Comparison of ENCODE assay signal across 8 cellular contexts in the genomic region with DNA sequence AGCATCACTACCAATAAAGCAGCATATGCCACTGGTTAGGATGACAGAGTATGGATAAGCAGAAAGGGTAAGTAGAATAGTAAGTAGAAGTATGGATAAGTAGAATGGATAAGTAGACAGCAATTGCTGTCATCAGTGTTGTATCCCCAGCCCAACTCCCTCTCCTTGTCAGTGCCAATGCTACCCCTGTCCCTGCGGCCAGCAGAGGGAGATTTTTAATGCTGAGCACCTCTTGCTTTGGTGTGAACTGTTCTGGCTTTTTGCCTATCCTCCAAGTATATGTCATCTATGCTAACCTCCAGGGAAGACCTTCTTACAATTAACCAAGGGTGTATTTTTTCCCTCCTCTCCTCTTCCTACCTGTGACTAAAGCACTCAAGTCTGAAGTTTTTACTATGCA.
DNase-seq lines count a peak whose midpoint lies in the region; ATAC-seq, FAIRE-seq and TF ChIP-seq lines count a peak whose summit lies in the region.

No MANE protein-coding gene starts in this region.

- H3K27me3 Mint-ChIP-seq in osteocyte (ENCODE audit: unreplicated experiment): no peaks in the 10 kb centered on the region

- no peaks in the 10 kb centered on the region for H3K9me3 ChIP-seq in SJCRH30 (replicated peaks)

- no peak for FAIRE-seq in frontal cortex (lab: Jason Lieb, UNC)

- peaks cover 5% of the 10 kb centered on the region for H3K9me3 Mint-ChIP-seq in stimulated activated effector memory CD8-positive, alpha-beta T cell treated with anti-CD3 and anti-CD28 coated beads, Interleukin-12 subunit alpha, Interleukin-12 subunit beta, amount 100 ng/mL, for 72 hours
- H3K9me3 Mint-ChIP-seq in osteocyte (ENCODE audit: unreplicated experiment): peaks cover 6% of the 10 kb centered on the region

- H3K27ac ChIP-seq in SJCRH30: no peak overlapping the region

- no peak overlapping the region for H3K4me3 ChIP-seq in SJCRH30

- H3K36me3 ChIP-seq in SJCRH30: no peaks in the 10 kb centered on the region

- TF ChIP-seq CTCF in osteocyte (IDR thresholded peaks at IDR 0.05): no peak

- 0 out of 2 replicates have a peak, but pooled peaks cover 4% of the 10 kb centered on the region for H3K4me1 ChIP-seq in SJCRH30

- ATAC-seq in HG02885 (IDR thresholded peaks at IDR 0.05; ENCODE audit: poor library complexity, unreplicated experiment): peak; percentile 57
- no peak for ATAC-seq in stimulated activated effector memory CD8-positive, alpha-beta T cell treated with anti-CD3 and anti-CD28 coated beads, Interleukin-12 subunit alpha, Interleukin-12 subunit beta, amount 100 ng/mL, for 72 hours
- ATAC-seq in esophagus mucosa: no peak

- DNase-seq in D341Med (ENCODE audit: low spot score) (peak; percentile 51), SJCRH30 (peak; percentile 41 to 71), iPS-NIHi11 (ENCODE audit: low spot score) (peak; percentile 35), frontal cortex (ENCODE audit: low spot score in 2 of 2) (no peak), osteocyte (ENCODE audit: extremely low spot score, unreplicated experiment) (no peak)
- DNase-seq in stimulated activated effector memory CD8-positive, alpha-beta T cell treated with anti-CD3 and anti-CD28 coated beads, Interleukin-12 subunit alpha, Interleukin-12 subunit beta, amount 100 ng/mL, for 72 hours (ENCODE audit: low spot score in 2 of 2): no peak

- no peak overlapping the region for H3K4me3 Mint-ChIP-seq in stimulated activated effector memory CD8-positive, alpha-beta T cell treated with anti-CD3 and anti-CD28 coated beads, Interleukin-12 subunit alpha, Interleukin-12 subunit beta, amount 100 ng/mL, for 72 hours
- H3K4me3 Mint-ChIP-seq in osteocyte (ENCODE audit: unreplicated experiment): no peak overlapping the region

- no peaks in the 10 kb centered on the region for H3K4me1 Mint-ChIP-seq in stimulated activated effector memory CD8-positive, alpha-beta T cell treated with anti-CD3 and anti-CD28 coated beads, Interleukin-12 subunit alpha, Interleukin-12 subunit beta, amount 100 ng/mL, for 72 hours
- no peaks in the 10 kb centered on the region for H3K4me1 Mint-ChIP-seq in osteocyte (ENCODE audit: unreplicated experiment)

- H3K27me3 ChIP-seq in SJCRH30: no peaks in the 10 kb centered on the region

- H3K27ac Mint-ChIP-seq in stimulated activated effector memory CD8-positive, alpha-beta T cell treated with anti-CD3 and anti-CD28 coated beads, Interleukin-12 subunit alpha, Interleukin-12 subunit beta, amount 100 ng/mL, for 72 hours: no peak overlapping the region
- H3K27ac Mint-ChIP-seq in osteocyte (ENCODE audit: unreplicated experiment): no peak overlapping the region

- H3K36me3 Mint-ChIP-seq in stimulated activated effector memory CD8-positive, alpha-beta T cell treated with anti-CD3 and anti-CD28 coated beads, Interleukin-12 subunit alpha, Interleukin-12 subunit beta, amount 100 ng/mL, for 72 hours: no peaks in the 10 kb centered on the region
- H3K36me3 Mint-ChIP-seq in osteocyte (ENCODE audit: unreplicated experiment): no peaks in the 10 kb centered on the region

Comparison
In these comparisons a context has a peak if more than half of its experiments do, and no peak if none do; other contexts are left out.
1. DNase-seq: peak in D341Med (single experiment), SJCRH30 (2 of 2) and iPS-NIHi11 (single experiment); none in stimulated activated effector memory CD8-positive, alpha-beta T cell treated with anti-CD3 and anti-CD28 coated beads, Interleukin-12 subunit alpha, Interleukin-12 subunit beta, amount 100 ng/mL, for 72 hours (0 of 2), frontal cortex (0 of 2) and osteocyte (single experiment).